8 cellular contexts compared by ENCODE assay signal in the genomic region with DNA sequence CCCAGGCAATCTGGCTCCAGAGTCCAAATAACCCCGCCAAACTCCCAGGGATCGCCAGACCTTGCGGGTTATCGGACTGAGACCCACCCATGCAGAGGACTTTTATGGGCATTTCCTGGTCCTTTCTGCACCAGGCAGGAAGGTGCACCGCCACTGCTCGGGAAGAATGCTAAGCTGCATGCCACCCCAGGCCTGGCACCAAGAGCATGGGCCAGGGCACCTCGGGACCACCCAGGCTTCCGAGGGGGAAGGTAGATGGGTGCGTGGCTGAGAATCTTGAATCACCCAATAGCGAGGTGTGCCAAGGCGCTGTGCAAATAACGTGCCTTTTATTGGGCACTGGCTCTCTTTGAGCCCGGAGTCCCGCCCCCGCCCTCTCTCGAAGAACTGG. TPM values are rescaled to one million over a fixed set of nuclear protein-coding genes. Genes with fewer than 3 reads are reported as not detected.
DNase-seq lines count a peak whose midpoint lies in the region; ATAC-seq and TF ChIP-seq lines count a peak whose summit lies in the region.

No MANE protein-coding gene starts in this region.

- TF ChIP-seq CTCF in endothelial cell (IDR thresholded peaks at IDR 0.05; ENCODE audit: unreplicated experiment) = no peak

- DNase-seq in DMS79 (lab: John Stamatoyannopoulos, UW) = peak; percentile 61
- DNase-seq in DMS79 treated with DMSO at 0.1 percent for 48 hours (lab: John Stamatoyannopoulos, UW) = no peak
- DNase-seq in endothelial cell (ENCODE audit: low spot score) = peak; percentile 22
- DNase-seq in natural killer cell treated with Interleukin-12 subunit alpha and Interleukin-12 subunit beta and Interleukin-15 and Interleukin-18, amount 100 ng/mL, for 72 hours (ENCODE audit: low spot score) = no peak
- DNase-seq in epidermal melanocyte (ENCODE audit: insufficient read length, low spot score) = no peak
- DNase-seq in A172 (ENCODE audit: low spot score) = no peak

- H3K4me3 Mint-ChIP-seq in endothelial cell (ENCODE audit: unreplicated experiment) = peak overlapping the region; percentile 85
- H3K4me3 Mint-ChIP-seq in natural killer cell treated with Interleukin-12 subunit alpha and Interleukin-12 subunit beta and Interleukin-15 and Interleukin-18, amount 100 ng/mL, for 72 hours = peak overlapping the region; percentile 86

- no peaks in the 10 kb centered on the region for H3K9me3 Mint-ChIP-seq in endothelial cell (ENCODE audit: unreplicated experiment)
- no peaks in the 10 kb centered on the region for H3K9me3 Mint-ChIP-seq in natural killer cell treated with Interleukin-12 subunit alpha and Interleukin-12 subunit beta and Interleukin-15 and Interleukin-18, amount 100 ng/mL, for 72 hours

- H3K36me3 Mint-ChIP-seq in endothelial cell (ENCODE audit: low read depth, unreplicated experiment) = peaks cover 10% of the 10 kb centered on the region
- no peaks in the 10 kb centered on the region for H3K36me3 Mint-ChIP-seq in natural killer cell treated with Interleukin-12 subunit alpha and Interleukin-12 subunit beta and Interleukin-15 and Interleukin-18, amount 100 ng/mL, for 72 hours

- peak; percentile 44 for TF ChIP-seq POLR2A in Raji (IDR thresholded peaks at IDR 0.05; ENCODE audit: insufficient read depth, low read depth, low read length)

- H3K4me1 Mint-ChIP-seq in endothelial cell (ENCODE audit: unreplicated experiment) = peaks cover 2% of the 10 kb centered on the region
- H3K4me1 Mint-ChIP-seq in natural killer cell treated with Interleukin-12 subunit alpha and Interleukin-12 subunit beta and Interleukin-15 and Interleukin-18, amount 100 ng/mL, for 72 hours (ENCODE audit: low read depth in 2 of 2) = peaks cover 19 to 20% of the 10 kb centered on the region in 2 donors

- peak; percentile 10 for ATAC-seq in HG02943 (IDR thresholded peaks at IDR 0.05; ENCODE audit: low read depth, unreplicated experiment)
- peak in 1 of 2 donors; percentile 11 for ATAC-seq in natural killer cell treated with Interleukin-12 subunit alpha and Interleukin-12 subunit beta and Interleukin-15 and Interleukin-18, amount 100 ng/mL, for 72 hours

- peaks cover 14% of the 10 kb centered on the region for H3K27me3 Mint-ChIP-seq in endothelial cell (ENCODE audit: unreplicated experiment)
- no peaks in the 10 kb centered on the region for H3K27me3 Mint-ChIP-seq in natural killer cell treated with Interleukin-12 subunit alpha and Interleukin-12 subunit beta and Interleukin-15 and Interleukin-18, amount 100 ng/mL, for 72 hours

- no peak overlapping the region for H3K27ac Mint-ChIP-seq in endothelial cell (ENCODE audit: unreplicated experiment)
- peak overlapping the region; percentile 80 to 92 for H3K27ac Mint-ChIP-seq in natural killer cell treated with Interleukin-12 subunit alpha and Interleukin-12 subunit beta and Interleukin-15 and Interleukin-18, amount 100 ng/mL, for 72 hours

RNA-seq across cellular contexts. Expression of a gene that starts 0.4 kb away (rescaled TPM):
- total RNA-seq in endothelial cell (ENCODE audit: unreplicated experiment) = 2.3 TPM
- 1 to 10 TPM; 1.4 to 1.9 TPM for total RNA-seq in natural killer cell treated with Interleukin-12 subunit alpha and Interleukin-12 subunit beta and Interleukin-15 and Interleukin-18, amount 100 ng/mL, for 72 hours
- 0.62 TPM in 1 of 2 replicates, not detected in the other for total RNA-seq in A172 (2014; rRNA removed; shearing (Covaris generic))

RNA-seq across cellular contexts. Expression of a gene that starts 5.6 kb away (rescaled TPM):
- total RNA-seq in endothelial cell (ENCODE audit: unreplicated experiment) = 42.9 TPM
- total RNA-seq in natural killer cell treated with Interleukin-12 subunit alpha and Interleukin-12 subunit beta and Interleukin-15 and Interleukin-18, amount 100 ng/mL, for 72 hours = 10 to 100 TPM; 41.7 to 70.4 TPM
- 44.0 and 45.7 TPM in 2 replicates for total RNA-seq in A172 (2014; rRNA removed; shearing (Covaris generic))

RNA-seq across cellular contexts. Expression of a gene that starts 28.0 kb away (rescaled TPM):
- total RNA-seq in endothelial cell (ENCODE audit: unreplicated experiment) = 9.6 TPM
- total RNA-seq in natural killer cell treated with Interleukin-12 subunit alpha and Interleukin-12 subunit beta and Interleukin-15 and Interleukin-18, amount 100 ng/mL, for 72 hours = 10 to 100 TPM; 10.5 to 18.7 TPM
- total RNA-seq in A172 (2014; rRNA removed; shearing (Covaris generic)) = 9.8 and 10.9 TPM in 2 replicates

RNA-seq across cellular contexts. Expression of a gene that starts 42.8 kb away (rescaled TPM):
- total RNA-seq in endothelial cell (ENCODE audit: unreplicated experiment) = 45.1 TPM
- 10 to 100 TPM; 29.9 to 47.0 TPM for total RNA-seq in natural killer cell treated with Interleukin-12 subunit alpha and Interleukin-12 subunit beta and Interleukin-15 and Interleukin-18, amount 100 ng/mL, for 72 hours
- total RNA-seq in A172 (2014; rRNA removed; shearing (Covaris generic)) = 53.9 and 57.1 TPM in 2 replicates

RNA-seq across cellular contexts. Expression of a gene that starts 43.0 kb away (rescaled TPM):
- 3.4 TPM for total RNA-seq in endothelial cell (ENCODE audit: unreplicated experiment)
- 1 to 10 TPM; 2.7 to 6.2 TPM for total RNA-seq in natural killer cell treated with Interleukin-12 subunit alpha and Interleukin-12 subunit beta and Interleukin-15 and Interleukin-18, amount 100 ng/mL, for 72 hours
- total RNA-seq in A172 (2014; rRNA removed; shearing (Covaris generic)) = 0.38 TPM in 1 of 2 replicates, not detected in the other

Comparison
In these comparisons a context has a peak if more than half of its experiments do, and no peak if none do; other contexts are left out.
1. DNase-seq: peak in DMS79 (single experiment) and endothelial cell (single experiment); none in DMS79 treated with DMSO at 0.1 percent for 48 hours (single experiment), natural killer cell treated with Interleukin-12 subunit alpha and Interleukin-12 subunit beta and Interleukin-15 and Interleukin-18, amount 100 ng/mL, for 72 hours (single experiment), epidermal melanocyte (single experiment) and A172 (single experiment).